In the genomic region with DNA sequence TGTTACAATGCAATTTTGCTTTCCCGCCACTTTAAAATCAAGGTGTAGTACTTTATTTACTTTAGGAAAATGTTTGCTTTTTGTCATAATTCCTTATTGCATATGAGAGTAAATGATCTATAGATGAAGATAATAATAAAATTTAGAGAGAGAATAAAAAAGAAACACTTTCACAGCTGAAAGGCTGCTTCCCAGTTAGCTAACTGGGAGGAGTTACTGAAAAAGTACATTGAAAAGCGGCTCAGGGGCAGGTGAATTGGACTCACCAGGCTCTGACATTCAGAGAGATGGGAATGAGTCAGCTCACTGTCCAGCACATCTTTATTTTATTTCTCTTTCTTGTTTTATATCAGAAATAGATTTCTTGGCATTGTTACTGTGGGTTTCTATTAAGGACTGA, we compare ENCODE assay signal across 29 cellular contexts.
DNase-seq lines count a peak whose midpoint lies in the region; ATAC-seq and TF ChIP-seq lines count a peak whose summit lies in the region.
"Had no signal": no experiment of that assay in that cellular context is flagged by ENCODE, and none has a peak within 500 bp of the region (broad histone marks: within the 10 kb centered on the region; RNA-seq: fewer than 3 reads in every experiment).

No MANE protein-coding gene starts in this region.

- H3K27ac ChIP-seq in spleen: no peak overlapping the region
- H3K27ac ChIP-seq: 22Rv1; A549; BLaER1; BLaER1 treated with 17β-estradiol and CSF1 and Interleukin-3, amounts not matched to agents 10 nM and 100 nM; C4-2B had no signal

- no peaks in the 10 kb centered on the region for H3K27me3 ChIP-seq in spleen (replicated peaks in 1 of 7)
- H3K27me3 ChIP-seq: BE2C; BLaER1; BLaER1 treated with 17β-estradiol and CSF1 and Interleukin-3, amounts not matched to agents 10 nM and 100 nM had no signal

- TF ChIP-seq POLR2A in spleen (IDR thresholded peaks at IDR 0.05): no peak

- DNase-seq in left colon (no peak), mucosa of descending colon (no peak), cardiac septum (ENCODE audit: low spot score) (no peak), spleen (no peak)
- DNase-seq: 8988T; ACHN; AML-193; BE2C; C1 segment of cervical spinal cord; Caco-2; Calu3; CD4-positive, alpha-beta memory T cell; CD4-positive, alpha-beta T cell; CD4-positive, CD25-positive, alpha-beta regulatory T cell; CD8-positive, alpha-beta memory T cell; CD8-positive, alpha-beta T cell; COR-L47; DMS 273 treated with DMSO at 0.1 percent for 48 hours; DMS153; DMS53; DMS79; DMS79 treated with DMSO at 0.1 percent for 48 hours; DND-41; EL had no signal

- H3K9me3 ChIP-seq in mucosa of descending colon (no peaks in the 10 kb centered on the region), spleen (no peaks in the 10 kb centered on the region)
- H3K9me3 ChIP-seq: A549; BE2C; BLaER1; BLaER1 treated with 17β-estradiol and CSF1 and Interleukin-3, amounts not matched to agents 10 nM and 100 nM; Caco-2 had no signal

- intact Hi-C loops in left colon (cut with DNase I, micrococcal nuclease): no loop called here
- intact Hi-C loops in mucosa of descending colon (cut with DNase I, micrococcal nuclease): no loop called here
- intact Hi-C loops in cardiac septum (cut with DNase I): no loop called here
- intact Hi-C loops in spleen (cut with DNase I; ENCODE audit: low total_unique reads): no loop called here

- H3K4me1 ChIP-seq in mucosa of descending colon (ENCODE audit: low read depth) (peaks cover 10% of the 10 kb centered on the region), spleen (peaks cover 19 to 27% (median 22%) of the 10 kb centered on the region in 6 donors)
- H3K4me1 ChIP-seq: A549, BE2C, Caco-2 had no signal

- no peak overlapping the region for H3K4me3 ChIP-seq in mucosa of descending colon
- no peak overlapping the region for H3K4me3 ChIP-seq in spleen
- H3K4me3 ChIP-seq: A549; BLaER1; BLaER1 treated with 17β-estradiol and CSF1 and Interleukin-3, amounts not matched to agents 10 nM and 100 nM had no signal

- no peak for TF ChIP-seq CTCF in mucosa of descending colon (IDR thresholded peaks at IDR 0.05)
- TF ChIP-seq CTCF in spleen (IDR thresholded peaks at IDR 0.05 in 8 of 11, conservative IDR thresholded peaks at IDR 0.05 in 3 of 11): no peak

- H3K36me3 ChIP-seq in mucosa of descending colon (ENCODE audit: low read depth) (no peaks in the 10 kb centered on the region), spleen (no peaks in the 10 kb centered on the region)
- H3K36me3 ChIP-seq: BE2C; BLaER1; BLaER1 treated with 17β-estradiol and CSF1 and Interleukin-3, amounts not matched to agents 10 nM and 100 nM had no signal

- ATAC-seq in left colon (peak; percentile 61), mucosa of descending colon (peak; percentile 54)
- ATAC-seq: A549; CD8-positive, alpha-beta T cell had no signal

- 92 to 98% (median 95%) methylated on average over 2 of the region's 2 CpGs for WGBS in spleen, 5 donors
